ENCODE assay signal across 1 cellular context in the genomic region with DNA sequence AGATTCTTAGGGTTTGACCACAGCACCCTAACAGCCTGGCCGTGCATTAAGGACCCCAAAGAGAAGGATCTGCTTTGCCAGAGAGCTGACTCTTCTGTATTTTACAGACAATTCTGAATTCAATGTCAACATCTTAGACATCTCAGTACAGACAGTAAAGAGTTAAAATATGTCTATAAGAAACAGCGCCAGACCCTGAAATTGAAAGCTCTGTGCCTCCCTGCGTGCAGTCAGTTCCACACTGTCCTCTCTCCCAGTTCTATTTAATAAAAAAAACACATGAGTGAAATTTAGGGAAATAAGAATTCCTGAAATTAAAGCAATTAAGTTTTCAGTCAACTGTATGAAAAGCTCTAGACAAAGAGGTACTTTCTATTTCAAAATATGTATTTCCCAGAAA.
TF ChIP-seq lines count a peak whose summit lies in the region.

No MANE protein-coding gene starts in this region.

TF ChIP-seq in SK-N-SH, 30 proteins besides CTCF, POLR2A, EP300 and RAD21 (continued from another document):
- TF ChIP-seq, protein P1, sequence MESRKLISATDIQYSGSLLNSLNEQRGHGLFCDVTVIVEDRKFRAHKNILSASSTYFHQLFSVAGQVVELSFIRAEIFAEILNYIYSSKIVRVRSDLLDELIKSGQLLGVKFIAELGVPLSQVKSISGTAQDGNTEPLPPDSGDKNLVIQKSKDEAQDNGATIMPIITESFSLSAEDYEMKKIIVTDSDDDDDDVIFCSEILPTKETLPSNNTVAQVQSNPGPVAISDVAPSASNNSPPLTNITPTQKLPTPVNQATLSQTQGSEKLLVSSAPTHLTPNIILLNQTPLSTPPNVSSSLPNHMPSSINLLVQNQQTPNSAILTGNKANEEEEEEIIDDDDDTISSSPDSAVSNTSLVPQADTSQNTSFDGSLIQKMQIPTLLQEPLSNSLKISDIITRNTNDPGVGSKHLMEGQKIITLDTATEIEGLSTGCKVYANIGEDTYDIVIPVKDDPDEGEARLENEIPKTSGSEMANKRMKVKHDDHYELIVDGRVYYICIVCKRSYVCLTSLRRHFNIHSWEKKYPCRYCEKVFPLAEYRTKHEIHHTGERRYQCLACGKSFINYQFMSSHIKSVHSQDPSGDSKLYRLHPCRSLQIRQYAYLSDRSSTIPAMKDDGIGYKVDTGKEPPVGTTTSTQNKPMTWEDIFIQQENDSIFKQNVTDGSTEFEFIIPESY (IDR thresholded peaks at IDR 0.05; ENCODE audit: borderline replicate concordance, low read depth) = no peak
- TF ChIP-seq JUND (IDR thresholded peaks at IDR 0.05) = no peak
- no peak for TF ChIP-seq RFX5 (IDR thresholded peaks at IDR 0.05; ENCODE audit: low read length)
- TF ChIP-seq FOXM1 (IDR thresholded peaks at IDR 0.05; ENCODE audit: low read depth) = no peak
- no peak for TF ChIP-seq RXRA (IDR thresholded peaks at IDR 0.05; ENCODE audit: borderline replicate concordance, low read depth)
- TF ChIP-seq ELF1 (IDR thresholded peaks at IDR 0.05) = no peak
- TF ChIP-seq RCOR1 (IDR thresholded peaks at IDR 0.05; ENCODE audit: low read length) = no peak
- TF ChIP-seq TCF12 (IDR thresholded peaks at IDR 0.05) = no peak
- no peak for TF ChIP-seq POLR2AphosphoS5 (IDR thresholded peaks at IDR 0.05; ENCODE audit: low read depth, low read length)
